In the genomic region with DNA sequence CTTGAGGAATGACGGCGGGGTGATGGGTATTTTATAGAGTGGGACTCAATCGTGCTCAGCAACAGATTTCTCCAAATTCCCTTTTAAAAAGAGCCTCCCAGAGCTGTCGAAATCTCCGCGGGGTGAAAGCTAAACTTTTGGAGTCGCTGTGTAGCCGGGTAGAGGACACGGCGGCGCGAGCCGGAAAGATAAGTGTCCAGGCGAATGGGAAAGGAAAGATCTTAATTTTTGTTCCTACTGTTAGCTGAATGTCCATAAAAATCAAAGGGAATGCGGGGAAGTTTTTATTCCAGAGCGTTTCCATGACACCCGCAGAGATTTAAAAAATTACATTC, we compare ENCODE assay signal across 8 cellular contexts. TPM values are rescaled to one million over a fixed set of nuclear protein-coding genes. Genes with fewer than 3 reads are reported as not detected.
A peak's percentile ranks its signal among the peaks of the same experiment; 100 is the strongest.
DNase-seq lines count a peak whose midpoint lies in the region; ATAC-seq and TF ChIP-seq lines count a peak whose summit lies in the region.

No MANE protein-coding gene starts in this region.

- DNase-seq in HFFc6: no peak
- no peak for DNase-seq in ascending aorta (ENCODE audit: low spot score in 2 of 2)
- peak; percentile 4 for DNase-seq in inferior parietal cortex (ENCODE audit: extremely low spot score)
- DNase-seq in spleen: no peak
- DNase-seq in activated CD4-positive, alpha-beta T cell treated with anti-CD3 and anti-CD28 coated beads, Interleukin-2, amount 50 U/mL, for 4 hours: no peak
- no peak for DNase-seq in mesenteric fat pad (ENCODE audit: low spot score)

- no peaks in the 10 kb centered on the region for H3K9me3 Mint-ChIP-seq in HFFc6

- intact Hi-C loops in ascending aorta (cut with DNase I): loop anchor here (5.0 to 10.0 kb wide), 2 partner anchors 532 to 614 kb away; partner anchors contain the start of gene CMC1
- intact Hi-C loops in spleen (cut with DNase I; ENCODE audit: low total_unique reads): loop anchor here (5.0 kb wide), 1 partner anchor 619 kb away; no protein-coding TSS in a partner anchor

- H3K4me3 Mint-ChIP-seq in HFFc6: peak overlapping the region; percentile 90

- H3K36me3 ChIP-seq in ascending aorta (no peaks in the 10 kb centered on the region), spleen (no peaks in the 10 kb centered on the region)

- peak overlapping the region; percentile 32; the same call in 1 of the 2 replicates for H3K27ac Mint-ChIP-seq in HFFc6

- H3K27me3 Mint-ChIP-seq in HFFc6 (ENCODE audit: insufficient read depth): peaks cover 34% of the 10 kb centered on the region

- TF ChIP-seq CTCF in HFFc6 (IDR thresholded peaks at IDR 0.05) (no peak), ascending aorta (IDR thresholded peaks at IDR 0.05) (no peak), spleen (IDR thresholded peaks at IDR 0.05 in 8 of 11, conservative IDR thresholded peaks at IDR 0.05 in 3 of 11) (no peak)

- H3K27me3 ChIP-seq in ascending aorta: peaks cover 15% of the 10 kb centered on the region
- peaks cover 0 to 77% (median 52%) of the 10 kb centered on the region in 7 donors for H3K27me3 ChIP-seq in spleen (replicated peaks in 1 of 7)

- no peak for ATAC-seq in HG02588 (IDR thresholded peaks at IDR 0.05; ENCODE audit: unreplicated experiment)
- ATAC-seq in GM19035 (IDR thresholded peaks at IDR 0.05; ENCODE audit: unreplicated experiment): no peak

- H3K27ac ChIP-seq in ascending aorta: no peak overlapping the region
- peak overlapping the region in 7 of 8 donors; percentile 58 to 81 (median 70) for H3K27ac ChIP-seq in spleen

- H3K4me3 ChIP-seq in ascending aorta: peak overlapping the region; percentile 57 to 73
- H3K4me3 ChIP-seq in spleen: peak overlapping the region; percentile 43 to 72 (median 54)

- H3K36me3 Mint-ChIP-seq in HFFc6 (ENCODE audit: low read depth): no peaks in the 10 kb centered on the region

- WGBS in spleen, 5 donors: 2 to 14% (median 4%) methylated on average over 17 of the region's 17 CpGs

- H3K4me1 Mint-ChIP-seq in HFFc6 (ENCODE audit: low read depth): peaks cover 52% of the 10 kb centered on the region

- no peak for TF ChIP-seq POLR2A in spleen (IDR thresholded peaks at IDR 0.05)

- H3K9me3 ChIP-seq in ascending aorta (no peaks in the 10 kb centered on the region), spleen (no peaks in the 10 kb centered on the region)

- H3K4me1 ChIP-seq in ascending aorta (peaks cover 10 to 19% of the 10 kb centered on the region in 2 donors), spleen (peaks cover 12 to 49% (median 30%) of the 10 kb centered on the region in 6 donors)

RNA-seq across cellular contexts. Expression of gene EOMES, which starts 9.1 kb away (rescaled TPM):
- total RNA-seq in HFFc6 (2021; fragmentation: NEBNext Ultra II Directional; extraction: Animal tissue kit (Norgen Biotek cat#: 25700)): not detected
- not detected for total RNA-seq in ascending aorta
- 10 to 100 TPM in 6 of 7 donors, 1 to 10 TPM in 1; 7.7 to 17.2 (median 14.6) TPM for total RNA-seq in spleen
- polyA plus RNA-seq in spleen: 1 to 10 TPM; 1.1 to 2.3 (median 1.3) TPM
- 0.42 TPM for total RNA-seq in mesenteric fat pad

Comparison
In these comparisons a context has a peak if more than half of its experiments do, and no peak if none do; other contexts are left out.
1. H3K27ac ChIP-seq: peak in spleen (7 of 8); none in ascending aorta (0 of 2).